In genomic region chr16:24544640-24545039, GRCh38 we compare ENCODE assay signal across 10 cellular contexts. TPM values are rescaled to one million over a fixed set of nuclear protein-coding genes. Genes with fewer than 3 reads are reported as not detected.
DNase-seq lines count a peak whose midpoint lies in the region; ATAC-seq, FAIRE-seq and TF ChIP-seq lines count a peak whose summit lies in the region.
"Had no signal": no experiment of that assay in that cellular context is flagged by ENCODE, and none has a peak within 500 bp of the region (broad histone marks: within the 10 kb centered on the region; RNA-seq: fewer than 3 reads in every experiment).

No MANE protein-coding gene starts in this region.

- H3K9ac ChIP-seq in DND-41 (ENCODE audit: low read depth, low read length), result no peak overlapping the region
- no peak overlapping the region for H3K9ac ChIP-seq in endothelial cell of umbilical vein (replicated peaks; ENCODE audit: extremely low read depth, insufficient read depth, low read length)

- H3K36me3 ChIP-seq in DND-41 (ENCODE audit: insufficient read depth, low read length), result peaks cover 81% of the 10 kb centered on the region
- H3K36me3 ChIP-seq in endothelial cell of umbilical vein (ENCODE audit: control insufficient read depth in 2 of 2, extremely low read depth in 1 of 2, insufficient read depth in 2 of 2, low read length in 2 of 2), result peaks cover 0 to 20% of the 10 kb centered on the region in 2 experiments
- peaks cover 82% of the 10 kb centered on the region for H3K36me3 ChIP-seq in MG63

- peaks cover 20% of the 10 kb centered on the region for H3K36me3 Mint-ChIP-seq in progenitor cell of endocrine pancreas (ENCODE audit: insufficient read depth)

- CTCF ChIA-PET in endothelial cell of umbilical vein (lab: Charles Lee), result interaction anchor here (1.7 to 4.4 kb wide), 2 partner anchors 8 to 28 kb away, joined by 6 to 40 read pairs; no protein-coding TSS in a partner anchor

- DNase-seq in DND-41, result no peak
- peak; percentile 14 for DNase-seq in LHCN-M2 (ENCODE audit: low read depth)
- DNase-seq in endothelial cell of umbilical vein (ENCODE audit: low read depth, low spot score), result peak; percentile 45
- DNase-seq in progenitor cell of endocrine pancreas (ENCODE audit: low spot score, unreplicated experiment), result no peak
- no peak for DNase-seq in MG63
- no peak for DNase-seq in NK-92 treated with Interleukin-12 subunit alpha and Interleukin-12 subunit beta, amount 100 ng/mL, for 24 hours (lab: John Stamatoyannopoulos, UW)
- DNase-seq: DMS79 treated with DMSO at 0.1 percent for 48 hours; NCI-H1694 treated with DMSO at 0.1 percent for 48 hours; stimulated activated naive B cell treated with anti-CD40 and anti-IgM and Interleukin-4, amounts not matched to agents 10 μg/mL and 1 μg/mL and 100 μg/mL, for 72 hours had no signal

- TF ChIP-seq POLR2A in endothelial cell of umbilical vein (IDR thresholded peaks at IDR 0.05; ENCODE audit: low read depth, low read length), result no peak

- peak overlapping the region; percentile 7 for H3K27ac Mint-ChIP-seq in progenitor cell of endocrine pancreas

- POLR2A ChIA-PET in endothelial cell of umbilical vein (lab: Charles Lee), result no interaction called here

- TF ChIP-seq CTCF in DND-41 (IDR thresholded peaks at IDR 0.05; ENCODE audit: borderline replicate concordance, extremely low read depth, low read length, poor library complexity, severe bottlenecking) (no peak), endothelial cell of umbilical vein (IDR thresholded peaks at IDR 0.05; ENCODE audit: extremely low read depth in 1 of 2, insufficient read depth in 1 of 2, low read depth in 1 of 2, low read length in 2 of 2) (no peak), progenitor cell of endocrine pancreas (IDR thresholded peaks at IDR 0.05; ENCODE audit: unreplicated experiment) (no peak)

- H3K79me2 ChIP-seq in DND-41 (ENCODE audit: insufficient read depth, low read length) (peaks cover 100% of the 10 kb centered on the region), endothelial cell of umbilical vein (ENCODE audit: control insufficient read depth, insufficient read depth, low read length) (peaks cover 95% of the 10 kb centered on the region)

- ATAC-seq in DND-41 (ENCODE audit: insufficient read depth, low read depth) (no peak), GM21619 (IDR thresholded peaks at IDR 0.05; ENCODE audit: unreplicated experiment) (no peak)
- ATAC-seq: stimulated activated naive B cell treated with anti-CD40 and anti-IgM and Interleukin-4, amounts not matched to agents 10 μg/mL and 1 μg/mL and 100 μg/mL, for 72 hours had no signal

- H3K27me3 ChIP-seq in DND-41 (ENCODE audit: insufficient read depth, low read length, poor library complexity), result no peaks in the 10 kb centered on the region
- no peaks in the 10 kb centered on the region for H3K27me3 ChIP-seq in endothelial cell of umbilical vein (ENCODE audit: control insufficient read depth in 2 of 2, insufficient read depth in 2 of 2, low read length in 2 of 2)
- no peaks in the 10 kb centered on the region for H3K27me3 ChIP-seq in MG63

- no peak overlapping the region for H3K4me3 Mint-ChIP-seq in progenitor cell of endocrine pancreas (ENCODE audit: low read depth)

- H4K20me1 ChIP-seq in DND-41 (ENCODE audit: insufficient read depth, low read length) (peaks cover 78% of the 10 kb centered on the region), endothelial cell of umbilical vein (replicated peaks; ENCODE audit: control insufficient read depth, extremely low read depth, insufficient read depth, low read length) (peaks cover 36% of the 10 kb centered on the region)

- intact Hi-C loops in endothelial cell of umbilical vein (cut with micrococcal nuclease), result loop anchor here (5.0 kb wide), 1 partner anchor 443 kb away; no protein-coding TSS in a partner anchor

- H3K9me3 ChIP-seq in DND-41 (ENCODE audit: insufficient read depth, low read length, severe bottlenecking) (no peaks in the 10 kb centered on the region), endothelial cell of umbilical vein (replicated peaks; ENCODE audit: control insufficient read depth, insufficient read depth, low read length) (no peaks in the 10 kb centered on the region), MG63 (no peaks in the 10 kb centered on the region)

- FAIRE-seq in endothelial cell of umbilical vein (lab: Jason Lieb, UNC), result no peak

- H3K4me1 ChIP-seq in DND-41 (ENCODE audit: insufficient read depth, low read length) (peaks cover 31% of the 10 kb centered on the region), endothelial cell of umbilical vein (ENCODE audit: control insufficient read depth, extremely low read depth, insufficient read depth, low read length) (peaks cover 32% of the 10 kb centered on the region)

- H3K4me3 ChIP-seq in DND-41 (ENCODE audit: low read depth in 1 of 2, low read length in 2 of 2) (peak overlapping the region in 1 of 2 experiments; percentile 23; a peak in 1 of 4 replicates), endothelial cell of umbilical vein (replicated peaks in 1 of 3; ENCODE audit: insufficient read depth in 1 of 3, low read depth in 1 of 3, low read length in 3 of 3) (no peak overlapping the region), MG63 (no peak overlapping the region)

- H3K27ac ChIP-seq in DND-41 (ENCODE audit: low read length) (no peak overlapping the region), endothelial cell of umbilical vein (ENCODE audit: insufficient read depth, low read depth, low read length) (peak overlapping the region; percentile 24)

- no peaks in the 10 kb centered on the region for H3K9me3 Mint-ChIP-seq in progenitor cell of endocrine pancreas (ENCODE audit: low read depth)
- H3K9me3 Mint-ChIP-seq: stimulated activated naive B cell treated with anti-CD40 and anti-IgM and Interleukin-4, amounts not matched to agents 10 μg/mL and 1 μg/mL and 100 μg/mL, for 72 hours had no signal

- no peaks in the 10 kb centered on the region for H3K27me3 Mint-ChIP-seq in progenitor cell of endocrine pancreas
- H3K27me3 Mint-ChIP-seq: stimulated activated naive B cell treated with anti-CD40 and anti-IgM and Interleukin-4, amounts not matched to agents 10 μg/mL and 1 μg/mL and 100 μg/mL, for 72 hours had no signal

- H3K9me1 ChIP-seq in endothelial cell of umbilical vein (replicated peaks; ENCODE audit: control insufficient read depth, extremely low read depth, insufficient read depth, low read length), result no peaks in the 10 kb centered on the region

- dilution Hi-C loops in endothelial cell of umbilical vein (cut with MboI; ENCODE audit: extremely low pct_ligation_motif_present, low sequenced_read_pairs), result no loop called here

- H3K4me2 ChIP-seq in DND-41 (ENCODE audit: insufficient read depth, low read length), result peak overlapping the region; percentile 65; the same call in 1 of the 2 replicates
- H3K4me2 ChIP-seq in endothelial cell of umbilical vein (ENCODE audit: insufficient read depth, low read length), result peak overlapping the region; percentile 99

- H3K4me1 Mint-ChIP-seq in progenitor cell of endocrine pancreas (ENCODE audit: low read depth), result peaks cover 24% of the 10 kb centered on the region

- no peak overlapping the region for H2AFZ ChIP-seq in DND-41 (ENCODE audit: low read depth, low read length)
- no peak overlapping the region for H2AFZ ChIP-seq in endothelial cell of umbilical vein (ENCODE audit: low read depth, low read length)

- no TSS peak for BruUV-seq in endothelial cell of umbilical vein (replicated peaks; lab: Mats Ljungman, UMichigan)

TF ChIP-seq in endothelial cell of umbilical vein, 7 proteins besides CTCF, POLR2A, EP300 and RAD21:
- TF ChIP-seq EZH2 (IDR thresholded peaks at IDR 0.05; ENCODE audit: borderline replicate concordance, low read depth, low read length, severe bottlenecking) (no peak), JUN (IDR thresholded peaks at IDR 0.05; ENCODE audit: borderline replicate concordance, insufficient read depth, insufficient read length, low read depth) (peak; percentile 51)
TF ChIP-seq in endothelial cell of umbilical vein: peak in this region for 1.

RNA-seq across cellular contexts. Expression of gene RBBP6, which starts 5.3 kb away (rescaled TPM):
- total RNA-seq in LHCN-M2 (2014; rRNA removed), result 26.0 and 35.3 TPM in 2 replicates
- polyA plus RNA-seq in LHCN-M2 (2012), result 7.8 TPM
- total RNA-seq in endothelial cell of umbilical vein, result 49.2 and 52.1 TPM in 2 replicates
- 13.9 and 16.8 TPM in 2 replicates for polyA plus RNA-seq in endothelial cell of umbilical vein
- 16.7 and 19.8 TPM in 2 replicates for polyA plus RNA-seq in endothelial cell of umbilical vein (2011; cell fraction: cytosol; rRNA removed)
- 75.9 and 94.8 TPM in 2 replicates for polyA plus RNA-seq in endothelial cell of umbilical vein (2011; cell fraction: nucleus; rRNA removed)
- 31.1 and 39.2 TPM in 2 replicates for polyA plus RNA-seq in endothelial cell of umbilical vein (2012)
- 49.1 and 52.8 TPM in 2 replicates for polyA minus RNA-seq in endothelial cell of umbilical vein
- polyA minus RNA-seq in endothelial cell of umbilical vein (2011; cell fraction: cytosol; rRNA and poly(A)+ RNA removed), result 17.7 TPM
- polyA minus RNA-seq in endothelial cell of umbilical vein (2011; cell fraction: nucleus; rRNA and poly(A)+ RNA removed), result 138 and 196 TPM in 2 replicates
- total RNA-seq in progenitor cell of endocrine pancreas, result 75.9 and 76.1 TPM in 2 replicates
- 6.8 and 13.6 TPM in 2 replicates for total RNA-seq in MG63 (2014; rRNA removed; shearing (Covaris generic); ENCODE audit: low replicate concordance)

Comparison
In these comparisons a context has a peak if more than half of its experiments do, and no peak if none do; other contexts are left out.
1. DNase-seq: peak in LHCN-M2 (single experiment) and endothelial cell of umbilical vein (single experiment); none in DND-41 (single experiment), progenitor cell of endocrine pancreas (single experiment), MG63 (single experiment) and NK-92 treated with Interleukin-12 subunit alpha and Interleukin-12 subunit beta, amount 100 ng/mL, for 24 hours (single experiment).